Comparison of ENCODE assay signal across 6 cellular contexts in the genomic region with DNA sequence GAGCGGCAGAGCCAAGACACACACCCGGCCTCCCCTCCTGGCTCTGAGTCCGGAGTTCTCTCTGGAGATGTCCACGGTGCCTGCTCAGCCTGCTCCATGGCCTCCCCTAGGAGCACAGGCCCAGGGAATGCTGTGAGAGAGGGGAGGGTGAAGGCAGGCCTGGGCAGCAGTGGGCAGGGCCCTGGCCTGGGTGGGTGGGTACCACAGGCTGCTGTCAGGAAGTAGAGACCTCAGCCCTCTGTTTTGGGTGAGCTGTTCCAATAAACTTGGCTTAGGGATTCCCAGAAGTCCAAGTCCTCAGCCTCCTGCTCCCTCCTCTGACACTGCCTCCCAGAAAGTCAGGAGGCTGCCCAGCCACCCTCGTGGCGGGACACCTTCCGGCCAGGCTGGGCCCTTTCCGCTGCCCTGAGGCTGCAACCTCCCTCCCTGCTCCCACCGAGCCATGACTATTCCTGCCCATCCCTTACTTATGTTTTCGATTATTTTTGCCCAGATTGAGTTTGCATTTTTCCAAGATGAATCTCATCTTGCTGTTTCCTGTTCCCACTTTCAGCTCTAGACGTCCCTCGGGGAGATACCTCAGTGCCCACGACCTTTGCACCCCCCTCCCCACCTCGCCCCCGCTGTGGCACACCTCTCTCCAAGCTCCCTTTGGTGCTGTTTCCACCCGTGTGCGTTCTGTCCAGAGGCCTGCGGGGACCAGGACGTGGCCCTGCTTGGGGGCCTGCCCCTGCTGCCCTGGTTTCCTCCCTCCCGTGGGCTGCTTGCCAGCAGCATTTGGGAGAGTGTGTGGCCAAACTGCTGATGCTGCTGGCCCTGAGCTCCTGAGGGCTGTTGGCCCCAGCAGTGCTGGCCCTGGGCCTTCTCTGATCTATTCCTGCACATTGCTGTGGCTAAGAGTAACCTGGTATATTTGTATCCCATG. TPM values are rescaled to one million over a fixed set of nuclear protein-coding genes. Genes with fewer than 3 reads are reported as not detected.
DNase-seq lines count a peak whose midpoint lies in the region; ATAC-seq and TF ChIP-seq lines count a peak whose summit lies in the region.

No MANE protein-coding gene starts in this region.

- TF ChIP-seq CTCF in BJ (IDR thresholded peaks at IDR 0.05; ENCODE audit: insufficient read depth, low read depth, low read length), result no peak

- ATAC-seq in HG03457 (IDR thresholded peaks at IDR 0.05; ENCODE audit: unreplicated experiment), result no peak

- no peaks in the 10 kb centered on the region for H3K36me3 ChIP-seq in BJ (ENCODE audit: control insufficient read depth, insufficient read depth, low read length)

- no peak overlapping the region for H3K4me3 ChIP-seq in BJ (ENCODE audit: low read depth, low read length)

- DNase-seq in BJ (ENCODE audit: low read depth) (peak; percentile 92), brain pericyte (ENCODE audit: low read depth, low spot score) (peak; percentile 70), lung microvascular endothelial cell (ENCODE audit: low read depth in 2 of 2) (peak; percentile 51 to 74), NCI-H2107 (lab: John Stamatoyannopoulos, UW) (no peak), middle frontal gyrus (ENCODE audit: extremely low spot score, low spot score) (no peak)

- CTCF ChIA-PET in BJ (lab: Yijun Ruan, JAX), result interaction anchor here (0.9 to 2.2 kb wide), 5 partner anchors 10 to 16 kb away, joined by 3 to 6 read pairs (median 4); no protein-coding TSS in a partner anchor

- POLR2A ChIA-PET in BJ (lab: Charles Lee), result interaction anchor here (0.8 to 0.9 kb wide), 2 partner anchors 15 to 75 kb away, joined by 3 to 4 read pairs; no protein-coding TSS in a partner anchor

- no peaks in the 10 kb centered on the region for H3K27me3 ChIP-seq in BJ (ENCODE audit: control insufficient read depth, insufficient read depth, low read length)

RNA-seq across cellular contexts. Expression of gene POLM, which starts 5.8 kb away (rescaled TPM):
- polyA plus RNA-seq in BJ (2011; rRNA removed), result 6.0 and 10.8 TPM in 2 replicates
- polyA minus RNA-seq in BJ (2011; rRNA and poly(A)+ RNA removed), result 7.6 and 7.8 TPM in 2 replicates
- total RNA-seq in lung microvascular endothelial cell, result 4.1 and 7.1 TPM in 2 replicates

RNA-seq across cellular contexts. Expression of gene AEBP1, which starts 16.0 kb away (rescaled TPM):
- polyA plus RNA-seq in BJ (2011; rRNA removed), result 45.7 and 117 TPM in 2 replicates
- polyA minus RNA-seq in BJ (2011; rRNA and poly(A)+ RNA removed), result 98.1 and 175 TPM in 2 replicates
- total RNA-seq in lung microvascular endothelial cell, result 9.2 and 19.8 TPM in 2 replicates

RNA-seq across cellular contexts. Expression of gene PGAM2, which starts 22.8 kb away (rescaled TPM):
- 0.16 TPM in 1 of 2 replicates, not detected in the other for polyA plus RNA-seq in BJ (2011; rRNA removed)
- 0.57 TPM in 1 of 2 replicates, not detected in the other for polyA minus RNA-seq in BJ (2011; rRNA and poly(A)+ RNA removed)
- under 0.01 TPM in 1 of 2 replicates, not detected in the other for total RNA-seq in lung microvascular endothelial cell

RNA-seq across cellular contexts. Expression of gene POLD2, which starts 35.2 kb away (rescaled TPM):
- 54.8 and 87.2 TPM in 2 replicates for polyA plus RNA-seq in BJ (2011; rRNA removed)
- polyA minus RNA-seq in BJ (2011; rRNA and poly(A)+ RNA removed), result 26.8 and 29.2 TPM in 2 replicates
- 39.5 and 47.5 TPM in 2 replicates for total RNA-seq in lung microvascular endothelial cell

RNA-seq across cellular contexts. Expression of gene DBNL, which starts 43.7 kb away (rescaled TPM):
- 88.1 and 140 TPM in 2 replicates for polyA plus RNA-seq in BJ (2011; rRNA removed)
- polyA minus RNA-seq in BJ (2011; rRNA and poly(A)+ RNA removed), result 84.1 and 119 TPM in 2 replicates
- 85.9 and 97.8 TPM in 2 replicates for total RNA-seq in lung microvascular endothelial cell

Comparison
In these comparisons a context has a peak if more than half of its experiments do, and no peak if none do; other contexts are left out.
1. DNase-seq: peak in BJ (single experiment), brain pericyte (single experiment) and lung microvascular endothelial cell (2 of 2); none in NCI-H2107 (single experiment) and middle frontal gyrus (single experiment).